ENCODE assay signal across 1 cellular context in the genomic region with DNA sequence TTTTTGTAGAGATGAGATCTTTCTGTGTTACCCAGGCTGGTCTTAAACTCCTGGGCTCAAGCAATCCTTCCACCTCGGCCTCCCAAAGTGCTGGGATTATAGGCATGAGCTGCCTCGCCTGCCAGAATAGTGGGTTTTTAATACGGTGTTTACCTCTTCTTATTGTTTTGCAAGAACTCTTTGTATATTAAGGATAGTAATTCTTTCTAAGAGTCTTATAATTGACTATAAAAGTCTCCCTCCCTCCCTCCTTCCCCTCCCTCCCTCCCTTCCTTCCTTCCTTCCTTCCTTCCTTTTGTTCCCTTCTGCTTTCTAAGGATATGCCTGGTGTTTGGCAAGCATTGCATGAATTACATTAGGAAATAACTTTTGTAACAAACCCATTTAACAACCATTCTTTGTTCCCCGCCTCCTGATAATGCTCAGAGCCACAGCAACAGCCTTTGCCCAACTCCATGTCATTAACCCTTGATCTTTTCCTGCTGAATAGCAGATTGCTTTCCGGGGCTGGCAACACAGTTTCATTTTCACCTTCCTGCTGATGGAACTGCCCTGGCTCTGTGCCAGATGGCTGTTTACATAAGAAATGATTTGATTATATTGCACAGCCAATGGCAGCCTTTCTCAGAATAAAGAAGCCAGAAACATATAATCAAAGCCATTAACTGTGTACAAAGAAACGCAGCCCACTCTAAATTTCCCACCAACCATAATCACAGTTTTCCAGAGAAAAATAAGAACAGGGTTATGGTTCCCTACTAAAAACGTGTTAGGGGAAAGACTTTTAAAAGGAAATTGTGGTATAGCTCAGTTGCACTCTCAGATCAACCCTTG.
TF ChIP-seq lines count a peak whose summit lies in the region.

No MANE protein-coding gene starts in this region.

TF ChIP-seq in HepG2, 621 proteins besides CTCF, POLR2A, EP300 and RAD21 (continued from another document and continues in another):
- TF ChIP-seq KLF16 (CRISPR knock-in tag; IDR thresholded peaks at IDR 0.05) (peak in 1 of 2 experiments; percentile 70; a peak in 1 of 4 replicates), HOXD1 (CRISPR knock-in tag; IDR thresholded peaks at IDR 0.05) (peak; percentile 97), MAFK (conservative IDR thresholded peaks at IDR 0.05 in 1 of 2, IDR thresholded peaks at IDR 0.05 in 1 of 2; ENCODE audit: low read length in 2 of 2) (peak; percentile 62 to 84), ZNF660 (CRISPR knock-in tag; IDR thresholded peaks at IDR 0.05; ENCODE audit: borderline replicate concordance, low read depth) (no peak), CREB1 (IDR thresholded peaks at IDR 0.05) (peak; percentile 50), CREB1 (CRISPR knock-in tag; IDR thresholded peaks at IDR 0.05) (peak; percentile 82), MTF2 (CRISPR knock-in tag; IDR thresholded peaks at IDR 0.05; ENCODE audit: borderline replicate concordance) (no peak), GTF2F1 (IDR thresholded peaks at IDR 0.05; ENCODE audit: low read length) (peak; percentile 98), CBFB (CRISPR knock-in tag; IDR thresholded peaks at IDR 0.05) (peak; percentile 78), AGO2 (optimal IDR thresholded peaks at IDR 0.05; ENCODE audit: low read depth, low read length) (no peak), ARID2 (CRISPR knock-in tag; IDR thresholded peaks at IDR 0.05; ENCODE audit: borderline replicate concordance) (0 out of 2 replicates have a peak, but pooled peaks have one; percentile 27), TCF12 (IDR thresholded peaks at IDR 0.05) (no peak), TCF12 (CRISPR knock-in tag; IDR thresholded peaks at IDR 0.05) (peak; percentile 24; the same call in 1 of the 2 replicates), ZNF232 (CRISPR knock-in tag; IDR thresholded peaks at IDR 0.05; ENCODE audit: borderline replicate concordance) (peak; percentile 67; the same call in 1 of the 2 replicates), DRAP1 (CRISPR knock-in tag; IDR thresholded peaks at IDR 0.05) (peak; percentile 59), ATF1 (CRISPR knock-in tag; IDR thresholded peaks at IDR 0.05) (peak; percentile 80), ZSCAN9 (CRISPR knock-in tag; IDR thresholded peaks at IDR 0.05; ENCODE audit: borderline replicate concordance) (peak; percentile 15; the same call in 1 of the 2 replicates), KDM5B (CRISPR knock-in tag; IDR thresholded peaks at IDR 0.05; ENCODE audit: borderline replicate concordance) (no peak), HDAC1 (CRISPR knock-in tag; IDR thresholded peaks at IDR 0.05) (peak; percentile 88), NFYB (CRISPR knock-in tag; IDR thresholded peaks at IDR 0.05) (peak; percentile 2; the same call in 1 of the 2 replicates), IKZF5 (CRISPR knock-in tag; IDR thresholded peaks at IDR 0.05) (peak; percentile 97), FOXP1 (IDR thresholded peaks at IDR 0.05) (peak; percentile 75; the same call in 1 of the 2 replicates), FOXP1 (CRISPR knock-in tag; IDR thresholded peaks at IDR 0.05) (peak; percentile 93), KMT2B (CRISPR knock-in tag; IDR thresholded peaks at IDR 0.05) (peak; percentile 65; the same call in 1 of the 2 replicates), RARG (CRISPR knock-in tag; IDR thresholded peaks at IDR 0.05; ENCODE audit: low read depth) (0 out of 2 replicates have a peak, but pooled peaks have one; percentile 41), AKAP8 (CRISPR knock-in tag; IDR thresholded peaks at IDR 0.05) (0 out of 2 replicates have a peak, but pooled peaks have one; percentile 62), ZNF704 (CRISPR knock-in tag; IDR thresholded peaks at IDR 0.05; ENCODE audit: borderline replicate concordance) (no peak), BCLAF1 (IDR thresholded peaks at IDR 0.05) (no peak), BCL3 (CRISPR knock-in tag; IDR thresholded peaks at IDR 0.05) (no peak), ZNF441 (CRISPR knock-in tag; IDR thresholded peaks at IDR 0.05; ENCODE audit: borderline replicate concordance) (0 out of 2 replicates have a peak, but pooled peaks have one; percentile 44), TGIF2 (CRISPR knock-in tag; IDR thresholded peaks at IDR 0.05) (peak; percentile 67; the same call in 1 of the 2 replicates)
- TF ChIP-seq, protein P1, sequence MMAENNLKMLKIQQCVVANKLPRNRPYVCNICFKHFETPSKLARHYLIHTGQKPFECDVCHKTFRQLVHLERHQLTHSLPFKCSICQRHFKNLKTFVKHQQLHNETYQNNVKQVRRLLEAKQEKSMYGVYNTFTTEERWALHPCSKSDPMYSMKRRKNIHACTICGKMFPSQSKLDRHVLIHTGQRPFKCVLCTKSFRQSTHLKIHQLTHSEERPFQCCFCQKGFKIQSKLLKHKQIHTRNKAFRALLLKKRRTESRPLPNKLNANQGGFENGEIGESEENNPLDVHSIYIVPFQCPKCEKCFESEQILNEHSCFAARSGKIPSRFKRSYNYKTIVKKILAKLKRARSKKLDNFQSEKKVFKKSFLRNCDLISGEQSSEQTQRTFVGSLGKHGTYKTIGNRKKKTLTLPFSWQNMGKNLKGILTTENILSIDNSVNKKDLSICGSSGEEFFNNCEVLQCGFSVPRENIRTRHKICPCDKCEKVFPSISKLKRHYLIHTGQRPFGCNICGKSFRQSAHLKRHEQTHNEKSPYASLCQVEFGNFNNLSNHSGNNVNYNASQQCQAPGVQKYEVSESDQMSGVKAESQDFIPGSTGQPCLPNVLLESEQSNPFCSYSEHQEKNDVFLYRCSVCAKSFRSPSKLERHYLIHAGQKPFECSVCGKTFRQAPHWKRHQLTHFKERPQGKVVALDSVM (CRISPR knock-in tag; IDR thresholded peaks at IDR 0.05), result no peak
- TF ChIP-seq, protein P2, sequence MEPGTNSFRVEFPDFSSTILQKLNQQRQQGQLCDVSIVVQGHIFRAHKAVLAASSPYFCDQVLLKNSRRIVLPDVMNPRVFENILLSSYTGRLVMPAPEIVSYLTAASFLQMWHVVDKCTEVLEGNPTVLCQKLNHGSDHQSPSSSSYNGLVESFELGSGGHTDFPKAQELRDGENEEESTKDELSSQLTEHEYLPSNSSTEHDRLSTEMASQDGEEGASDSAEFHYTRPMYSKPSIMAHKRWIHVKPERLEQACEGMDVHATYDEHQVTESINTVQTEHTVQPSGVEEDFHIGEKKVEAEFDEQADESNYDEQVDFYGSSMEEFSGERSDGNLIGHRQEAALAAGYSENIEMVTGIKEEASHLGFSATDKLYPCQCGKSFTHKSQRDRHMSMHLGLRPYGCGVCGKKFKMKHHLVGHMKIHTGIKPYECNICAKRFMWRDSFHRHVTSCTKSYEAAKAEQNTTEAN (CRISPR knock-in tag; conservative IDR thresholded peaks at IDR 0.05), result peak; percentile 85
- TF ChIP-seq, protein P3, sequence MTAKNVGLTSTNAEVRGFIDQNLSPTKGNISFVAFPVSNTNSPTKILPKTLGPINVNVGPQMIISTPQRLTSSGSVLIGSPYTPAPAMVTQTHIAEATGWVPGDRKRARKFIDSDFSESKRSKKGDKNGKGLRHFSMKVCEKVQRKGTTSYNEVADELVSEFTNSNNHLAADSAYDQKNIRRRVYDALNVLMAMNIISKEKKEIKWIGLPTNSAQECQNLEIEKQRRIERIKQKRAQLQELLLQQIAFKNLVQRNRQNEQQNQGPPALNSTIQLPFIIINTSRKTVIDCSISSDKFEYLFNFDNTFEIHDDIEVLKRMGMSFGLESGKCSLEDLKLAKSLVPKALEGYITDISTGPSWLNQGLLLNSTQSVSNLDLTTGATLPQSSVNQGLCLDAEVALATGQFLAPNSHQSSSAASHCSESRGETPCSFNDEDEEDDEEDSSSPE (CRISPR knock-in tag; IDR thresholded peaks at IDR 0.05), result peak; percentile 46
- TF ChIP-seq, protein P4, sequence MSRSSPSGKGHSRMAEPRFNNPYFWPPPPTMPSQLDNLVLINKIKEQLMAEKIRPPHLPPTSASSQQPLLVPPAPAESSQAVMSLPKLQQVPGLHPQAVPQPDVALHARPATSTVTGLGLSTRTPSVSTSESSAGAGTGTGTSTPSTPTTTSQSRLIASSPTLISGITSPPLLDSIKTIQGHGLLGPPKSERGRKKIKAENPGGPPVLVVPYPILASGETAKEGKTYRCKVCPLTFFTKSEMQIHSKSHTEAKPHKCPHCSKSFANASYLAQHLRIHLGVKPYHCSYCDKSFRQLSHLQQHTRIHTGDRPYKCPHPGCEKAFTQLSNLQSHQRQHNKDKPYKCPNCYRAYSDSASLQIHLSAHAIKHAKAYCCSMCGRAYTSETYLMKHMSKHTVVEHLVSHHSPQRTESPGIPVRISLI (CRISPR knock-in tag; IDR thresholded peaks at IDR 0.05; ENCODE audit: borderline replicate concordance), result peak; percentile 60; the same call in 1 of the 2 replicates
- TF ChIP-seq, protein P5, sequence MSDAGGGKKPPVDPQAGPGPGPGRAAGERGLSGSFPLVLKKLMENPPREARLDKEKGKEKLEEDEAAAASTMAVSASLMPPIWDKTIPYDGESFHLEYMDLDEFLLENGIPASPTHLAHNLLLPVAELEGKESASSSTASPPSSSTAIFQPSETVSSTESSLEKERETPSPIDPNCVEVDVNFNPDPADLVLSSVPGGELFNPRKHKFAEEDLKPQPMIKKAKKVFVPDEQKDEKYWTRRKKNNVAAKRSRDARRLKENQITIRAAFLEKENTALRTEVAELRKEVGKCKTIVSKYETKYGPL (CRISPR knock-in tag; IDR thresholded peaks at IDR 0.05), result 0 out of 2 replicates have a peak, but pooled peaks have one; percentile 55
- TF ChIP-seq, protein P6, sequence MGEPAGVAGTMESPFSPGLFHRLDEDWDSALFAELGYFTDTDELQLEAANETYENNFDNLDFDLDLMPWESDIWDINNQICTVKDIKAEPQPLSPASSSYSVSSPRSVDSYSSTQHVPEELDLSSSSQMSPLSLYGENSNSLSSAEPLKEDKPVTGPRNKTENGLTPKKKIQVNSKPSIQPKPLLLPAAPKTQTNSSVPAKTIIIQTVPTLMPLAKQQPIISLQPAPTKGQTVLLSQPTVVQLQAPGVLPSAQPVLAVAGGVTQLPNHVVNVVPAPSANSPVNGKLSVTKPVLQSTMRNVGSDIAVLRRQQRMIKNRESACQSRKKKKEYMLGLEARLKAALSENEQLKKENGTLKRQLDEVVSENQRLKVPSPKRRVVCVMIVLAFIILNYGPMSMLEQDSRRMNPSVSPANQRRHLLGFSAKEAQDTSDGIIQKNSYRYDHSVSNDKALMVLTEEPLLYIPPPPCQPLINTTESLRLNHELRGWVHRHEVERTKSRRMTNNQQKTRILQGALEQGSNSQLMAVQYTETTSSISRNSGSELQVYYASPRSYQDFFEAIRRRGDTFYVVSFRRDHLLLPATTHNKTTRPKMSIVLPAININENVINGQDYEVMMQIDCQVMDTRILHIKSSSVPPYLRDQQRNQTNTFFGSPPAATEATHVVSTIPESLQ (CRISPR knock-in tag; conservative IDR thresholded peaks at IDR 0.05), result no peak
